1 cellular context compared by ENCODE assay signal in the genomic region with DNA sequence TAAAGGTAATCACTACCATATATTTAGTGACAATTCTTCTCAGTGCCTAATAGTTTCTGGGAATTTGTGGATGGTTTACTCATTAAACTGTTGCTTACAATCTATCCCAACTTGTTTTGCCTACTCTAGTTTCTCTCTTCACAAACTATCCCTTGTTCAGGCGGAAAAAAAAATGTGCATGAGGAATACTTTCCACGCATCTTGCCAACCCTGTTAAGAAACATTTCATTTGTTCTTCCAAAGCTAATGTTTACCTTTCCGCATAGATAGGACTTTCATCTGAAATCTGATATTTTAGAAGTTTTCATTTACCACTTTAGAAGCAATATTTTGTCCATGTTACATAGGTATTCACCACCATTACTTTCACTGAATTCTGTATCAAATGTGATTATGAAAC.
A peak's percentile ranks its signal among the peaks of the same experiment; 100 is the strongest.
TF ChIP-seq lines count a peak whose summit lies in the region.

No MANE protein-coding gene starts in this region.

TF ChIP-seq in HepG2, 621 proteins besides CTCF, POLR2A, EP300 and RAD21 (continued from another document and continues in another):
- TF ChIP-seq ZMYM4 (CRISPR knock-in tag; IDR thresholded peaks at IDR 0.05) (peak; percentile 35; the same call in 1 of the 2 replicates), XRCC5 (optimal IDR thresholded peaks at IDR 0.05; ENCODE audit: low read length) (no peak), MLX (CRISPR knock-in tag; IDR thresholded peaks at IDR 0.05) (no peak), RORA (CRISPR knock-in tag; IDR thresholded peaks at IDR 0.05) (no peak), IKZF4 (CRISPR knock-in tag; IDR thresholded peaks at IDR 0.05; ENCODE audit: borderline replicate concordance, low read depth, not compliant biosample characterization) (no peak), ZFAT (CRISPR knock-in tag; conservative IDR thresholded peaks at IDR 0.05) (no peak), PITX1 (CRISPR knock-in tag; IDR thresholded peaks at IDR 0.05) (no peak), KDM6A (CRISPR knock-in tag; IDR thresholded peaks at IDR 0.05; ENCODE audit: low read depth) (peak; percentile 23; the same call in 1 of the 2 replicates), ZNF331 (CRISPR knock-in tag; IDR thresholded peaks at IDR 0.05) (peak; percentile 44; the same call in 1 of the 2 replicates), MIER3 (CRISPR knock-in tag; IDR thresholded peaks at IDR 0.05; ENCODE audit: borderline replicate concordance) (0 out of 2 replicates have a peak, but pooled peaks have one; percentile 25), STAG1 (CRISPR knock-in tag; IDR thresholded peaks at IDR 0.05) (0 out of 2 replicates have a peak, but pooled peaks have one; percentile 6), ZSCAN12 (CRISPR knock-in tag; IDR thresholded peaks at IDR 0.05) (no peak), ZNF101 (CRISPR knock-in tag; IDR thresholded peaks at IDR 0.05; ENCODE audit: borderline replicate concordance, low read depth) (no peak), ZNF180 (CRISPR knock-in tag; IDR thresholded peaks at IDR 0.05; ENCODE audit: borderline replicate concordance, low read depth) (no peak), EHMT2 (IDR thresholded peaks at IDR 0.05; ENCODE audit: borderline replicate concordance, low read depth, low read length) (peak; percentile 48; the same call in 1 of the 2 replicates), NR2F2 (IDR thresholded peaks at IDR 0.05; ENCODE audit: borderline replicate concordance, low read depth) (no peak), ZNF468 (CRISPR knock-in tag; IDR thresholded peaks at IDR 0.05) (no peak), THYN1 (CRISPR knock-in tag; IDR thresholded peaks at IDR 0.05; ENCODE audit: borderline replicate concordance, low read depth) (no peak), PLRG1 (conservative IDR thresholded peaks at IDR 0.05) (no peak), MED13 (CRISPR knock-in tag; IDR thresholded peaks at IDR 0.05) (no peak), HMG20A (CRISPR knock-in tag; IDR thresholded peaks at IDR 0.05; ENCODE audit: borderline replicate concordance) (peak; percentile 72; the same call in 1 of the 2 replicates), ZNF446 (CRISPR knock-in tag; IDR thresholded peaks at IDR 0.05) (no peak), ZNF496 (CRISPR knock-in tag; IDR thresholded peaks at IDR 0.05; ENCODE audit: insufficient replicate concordance) (no peak), GATAD2A (CRISPR knock-in tag; IDR thresholded peaks at IDR 0.05) (peak; percentile 78), ZNF12 (CRISPR knock-in tag; IDR thresholded peaks at IDR 0.05) (no peak), DMAP1 (CRISPR knock-in tag; IDR thresholded peaks at IDR 0.05) (no peak), KDM1A (CRISPR knock-in tag; IDR thresholded peaks at IDR 0.05) (no peak), ZSCAN31 (CRISPR knock-in tag; IDR thresholded peaks at IDR 0.05; ENCODE audit: low read depth) (no peak), RXRA (CRISPR knock-in tag; IDR thresholded peaks at IDR 0.05) (no peak), ZNF777 (CRISPR knock-in tag; IDR thresholded peaks at IDR 0.05) (no peak), ZNF263 (CRISPR knock-in tag; IDR thresholded peaks at IDR 0.05) (no peak), SP2 (CRISPR knock-in tag; IDR thresholded peaks at IDR 0.05) (no peak), HMGA1 (CRISPR knock-in tag; conservative IDR thresholded peaks at IDR 0.05) (no peak), ZNF710 (CRISPR knock-in tag; IDR thresholded peaks at IDR 0.05; ENCODE audit: borderline replicate concordance) (peak; percentile 54; the same call in 1 of the 2 replicates), SP4 (CRISPR knock-in tag; IDR thresholded peaks at IDR 0.05) (no peak), ZNF510 (CRISPR knock-in tag; IDR thresholded peaks at IDR 0.05; ENCODE audit: low read depth) (no peak), HOXA5 (CRISPR knock-in tag; IDR thresholded peaks at IDR 0.05) (no peak), FOXP1 (IDR thresholded peaks at IDR 0.05) (no peak), FOXP1 (CRISPR knock-in tag; IDR thresholded peaks at IDR 0.05) (peak; percentile 66), TFDP1 (CRISPR knock-in tag; IDR thresholded peaks at IDR 0.05; ENCODE audit: borderline replicate concordance) (no peak), TMF1 (CRISPR knock-in tag; IDR thresholded peaks at IDR 0.05; ENCODE audit: low read depth) (no peak), HNRNPLL (IDR thresholded peaks at IDR 0.05; ENCODE audit: low read depth, low read length, poor library complexity, severe bottlenecking) (no peak), ZNF205 (CRISPR knock-in tag; IDR thresholded peaks at IDR 0.05) (no peak), ATF6 (CRISPR knock-in tag; conservative IDR thresholded peaks at IDR 0.05) (no peak), ZFP1 (CRISPR knock-in tag; IDR thresholded peaks at IDR 0.05) (0 out of 2 replicates have a peak, but pooled peaks have one; percentile 32), NR2F6 (IDR thresholded peaks at IDR 0.05) (no peak), NR2F6 (CRISPR knock-in tag; IDR thresholded peaks at IDR 0.05) (0 out of 2 replicates have a peak, but pooled peaks have one; percentile 9)
- TF ChIP-seq, protein P1, sequence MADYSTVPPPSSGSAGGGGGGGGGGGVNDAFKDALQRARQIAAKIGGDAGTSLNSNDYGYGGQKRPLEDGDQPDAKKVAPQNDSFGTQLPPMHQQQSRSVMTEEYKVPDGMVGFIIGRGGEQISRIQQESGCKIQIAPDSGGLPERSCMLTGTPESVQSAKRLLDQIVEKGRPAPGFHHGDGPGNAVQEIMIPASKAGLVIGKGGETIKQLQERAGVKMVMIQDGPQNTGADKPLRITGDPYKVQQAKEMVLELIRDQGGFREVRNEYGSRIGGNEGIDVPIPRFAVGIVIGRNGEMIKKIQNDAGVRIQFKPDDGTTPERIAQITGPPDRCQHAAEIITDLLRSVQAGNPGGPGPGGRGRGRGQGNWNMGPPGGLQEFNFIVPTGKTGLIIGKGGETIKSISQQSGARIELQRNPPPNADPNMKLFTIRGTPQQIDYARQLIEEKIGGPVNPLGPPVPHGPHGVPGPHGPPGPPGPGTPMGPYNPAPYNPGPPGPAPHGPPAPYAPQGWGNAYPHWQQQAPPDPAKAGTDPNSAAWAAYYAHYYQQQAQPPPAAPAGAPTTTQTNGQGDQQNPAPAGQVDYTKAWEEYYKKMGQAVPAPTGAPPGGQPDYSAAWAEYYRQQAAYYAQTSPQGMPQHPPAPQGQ (CRISPR knock-in tag; IDR thresholded peaks at IDR 0.05; ENCODE audit: borderline replicate concordance): no peak
- TF ChIP-seq, protein P2, sequence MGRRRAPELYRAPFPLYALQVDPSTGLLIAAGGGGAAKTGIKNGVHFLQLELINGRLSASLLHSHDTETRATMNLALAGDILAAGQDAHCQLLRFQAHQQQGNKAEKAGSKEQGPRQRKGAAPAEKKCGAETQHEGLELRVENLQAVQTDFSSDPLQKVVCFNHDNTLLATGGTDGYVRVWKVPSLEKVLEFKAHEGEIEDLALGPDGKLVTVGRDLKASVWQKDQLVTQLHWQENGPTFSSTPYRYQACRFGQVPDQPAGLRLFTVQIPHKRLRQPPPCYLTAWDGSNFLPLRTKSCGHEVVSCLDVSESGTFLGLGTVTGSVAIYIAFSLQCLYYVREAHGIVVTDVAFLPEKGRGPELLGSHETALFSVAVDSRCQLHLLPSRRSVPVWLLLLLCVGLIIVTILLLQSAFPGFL (CRISPR knock-in tag; IDR thresholded peaks at IDR 0.05): no peak
- TF ChIP-seq, protein P3, sequence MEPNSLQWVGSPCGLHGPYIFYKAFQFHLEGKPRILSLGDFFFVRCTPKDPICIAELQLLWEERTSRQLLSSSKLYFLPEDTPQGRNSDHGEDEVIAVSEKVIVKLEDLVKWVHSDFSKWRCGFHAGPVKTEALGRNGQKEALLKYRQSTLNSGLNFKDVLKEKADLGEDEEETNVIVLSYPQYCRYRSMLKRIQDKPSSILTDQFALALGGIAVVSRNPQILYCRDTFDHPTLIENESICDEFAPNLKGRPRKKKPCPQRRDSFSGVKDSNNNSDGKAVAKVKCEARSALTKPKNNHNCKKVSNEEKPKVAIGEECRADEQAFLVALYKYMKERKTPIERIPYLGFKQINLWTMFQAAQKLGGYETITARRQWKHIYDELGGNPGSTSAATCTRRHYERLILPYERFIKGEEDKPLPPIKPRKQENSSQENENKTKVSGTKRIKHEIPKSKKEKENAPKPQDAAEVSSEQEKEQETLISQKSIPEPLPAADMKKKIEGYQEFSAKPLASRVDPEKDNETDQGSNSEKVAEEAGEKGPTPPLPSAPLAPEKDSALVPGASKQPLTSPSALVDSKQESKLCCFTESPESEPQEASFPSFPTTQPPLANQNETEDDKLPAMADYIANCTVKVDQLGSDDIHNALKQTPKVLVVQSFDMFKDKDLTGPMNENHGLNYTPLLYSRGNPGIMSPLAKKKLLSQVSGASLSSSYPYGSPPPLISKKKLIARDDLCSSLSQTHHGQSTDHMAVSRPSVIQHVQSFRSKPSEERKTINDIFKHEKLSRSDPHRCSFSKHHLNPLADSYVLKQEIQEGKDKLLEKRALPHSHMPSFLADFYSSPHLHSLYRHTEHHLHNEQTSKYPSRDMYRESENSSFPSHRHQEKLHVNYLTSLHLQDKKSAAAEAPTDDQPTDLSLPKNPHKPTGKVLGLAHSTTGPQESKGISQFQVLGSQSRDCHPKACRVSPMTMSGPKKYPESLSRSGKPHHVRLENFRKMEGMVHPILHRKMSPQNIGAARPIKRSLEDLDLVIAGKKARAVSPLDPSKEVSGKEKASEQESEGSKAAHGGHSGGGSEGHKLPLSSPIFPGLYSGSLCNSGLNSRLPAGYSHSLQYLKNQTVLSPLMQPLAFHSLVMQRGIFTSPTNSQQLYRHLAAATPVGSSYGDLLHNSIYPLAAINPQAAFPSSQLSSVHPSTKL (CRISPR knock-in tag; IDR thresholded peaks at IDR 0.05): peak; percentile 85
- TF ChIP-seq, protein P4, sequence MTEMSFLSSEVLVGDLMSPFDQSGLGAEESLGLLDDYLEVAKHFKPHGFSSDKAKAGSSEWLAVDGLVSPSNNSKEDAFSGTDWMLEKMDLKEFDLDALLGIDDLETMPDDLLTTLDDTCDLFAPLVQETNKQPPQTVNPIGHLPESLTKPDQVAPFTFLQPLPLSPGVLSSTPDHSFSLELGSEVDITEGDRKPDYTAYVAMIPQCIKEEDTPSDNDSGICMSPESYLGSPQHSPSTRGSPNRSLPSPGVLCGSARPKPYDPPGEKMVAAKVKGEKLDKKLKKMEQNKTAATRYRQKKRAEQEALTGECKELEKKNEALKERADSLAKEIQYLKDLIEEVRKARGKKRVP (CRISPR knock-in tag; IDR thresholded peaks at IDR 0.05): peak in 1 of 2 experiments; percentile 85; a peak in 2 of 4 replicates
- TF ChIP-seq, protein P5, sequence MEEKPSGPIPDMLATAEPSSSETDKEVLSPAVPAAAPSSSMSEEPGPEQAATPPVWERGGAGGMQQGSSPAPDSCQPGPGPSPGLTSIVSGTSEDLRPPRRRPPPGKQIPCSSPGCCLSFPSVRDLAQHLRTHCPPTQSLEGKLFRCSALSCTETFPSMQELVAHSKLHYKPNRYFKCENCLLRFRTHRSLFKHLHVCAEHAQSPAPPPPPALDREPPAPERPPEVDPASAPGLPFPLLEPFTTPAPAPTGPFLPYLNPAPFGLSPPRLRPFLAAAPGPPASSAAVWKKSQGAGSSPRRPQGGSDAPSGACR (CRISPR knock-in tag; IDR thresholded peaks at IDR 0.05): peak; percentile 36; the same call in 1 of the 2 replicates
- TF ChIP-seq, protein P6, sequence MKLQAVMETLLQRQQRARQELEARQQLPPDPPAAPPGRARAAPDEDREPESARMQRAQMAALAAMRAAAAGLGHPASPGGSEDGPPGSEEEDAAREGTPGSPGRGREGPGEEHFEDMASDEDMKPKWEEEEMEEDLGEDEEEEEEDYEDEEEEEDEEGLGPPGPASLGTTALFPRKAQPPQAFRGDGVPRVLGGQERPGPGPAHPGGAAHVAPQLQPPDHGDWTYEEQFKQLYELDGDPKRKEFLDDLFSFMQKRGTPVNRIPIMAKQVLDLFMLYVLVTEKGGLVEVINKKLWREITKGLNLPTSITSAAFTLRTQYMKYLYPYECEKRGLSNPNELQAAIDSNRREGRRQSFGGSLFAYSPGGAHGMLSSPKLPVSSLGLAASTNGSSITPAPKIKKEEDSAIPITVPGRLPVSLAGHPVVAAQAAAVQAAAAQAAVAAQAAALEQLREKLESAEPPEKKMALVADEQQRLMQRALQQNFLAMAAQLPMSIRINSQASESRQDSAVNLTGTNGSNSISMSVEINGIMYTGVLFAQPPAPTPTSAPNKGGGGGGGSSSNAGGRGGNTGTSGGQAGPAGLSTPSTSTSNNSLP (IDR thresholded peaks at IDR 0.05; ENCODE audit: low read depth, low read length): 0 out of 2 replicates have a peak, but pooled peaks have one; percentile 9
